In genomic region chr5:146877783-146878470, GRCh38 we compare ENCODE assay signal across 8 cellular contexts. TPM values are rescaled to one million over a fixed set of nuclear protein-coding genes. Genes with fewer than 3 reads are reported as not detected.
DNase-seq lines count a peak whose midpoint lies in the region; ATAC-seq and TF ChIP-seq lines count a peak whose summit lies in the region.

No MANE protein-coding gene starts in this region.

- H3K9me3 ChIP-seq in right atrium auricular region: no peaks in the 10 kb centered on the region

- H3K36me3 ChIP-seq in right atrium auricular region: no peaks in the 10 kb centered on the region

- H3K36me3 Mint-ChIP-seq in activated naive CD8-positive, alpha-beta T cell: no peaks in the 10 kb centered on the region
- no peaks in the 10 kb centered on the region for H3K36me3 Mint-ChIP-seq in progenitor cell of endocrine pancreas (ENCODE audit: insufficient read depth)

- H3K4me3 ChIP-seq in right atrium auricular region: peak overlapping the region; percentile 52 to 60

- peaks cover 21% of the 10 kb centered on the region for H3K27me3 Mint-ChIP-seq in activated naive CD8-positive, alpha-beta T cell
- H3K27me3 Mint-ChIP-seq in progenitor cell of endocrine pancreas: peaks cover 72% of the 10 kb centered on the region

- H3K27ac Mint-ChIP-seq in activated naive CD8-positive, alpha-beta T cell: no peak overlapping the region
- H3K27ac Mint-ChIP-seq in progenitor cell of endocrine pancreas: peak overlapping the region; percentile 85

- DNase-seq in DMS53 (lab: John Stamatoyannopoulos, UW): peak; percentile 71
- DNase-seq in DMS53 treated with DMSO at 0.1 percent for 48 hours (lab: John Stamatoyannopoulos, UW; ENCODE audit: unreplicated experiment): no peak
- peak; percentile 44 for DNase-seq in NCI-H1694 treated with DMSO at 0.1 percent for 48 hours (lab: John Stamatoyannopoulos, UW)
- DNase-seq in right atrium auricular region (ENCODE audit: low spot score): no peak
- DNase-seq in progenitor cell of endocrine pancreas (ENCODE audit: low spot score, unreplicated experiment): peak; percentile 30

- H3K27ac ChIP-seq in right atrium auricular region: peak overlapping the region; percentile 11 to 34

- H3K4me1 Mint-ChIP-seq in activated naive CD8-positive, alpha-beta T cell (ENCODE audit: low read depth): peaks cover 10% of the 10 kb centered on the region
- H3K4me1 Mint-ChIP-seq in progenitor cell of endocrine pancreas (ENCODE audit: low read depth): peaks cover 7% of the 10 kb centered on the region

- H3K4me1 ChIP-seq in right atrium auricular region: peaks cover 0 to 20% of the 10 kb centered on the region in 2 donors

- peak overlapping the region; percentile 87 for H3K4me3 Mint-ChIP-seq in activated naive CD8-positive, alpha-beta T cell
- peak overlapping the region; percentile 80 for H3K4me3 Mint-ChIP-seq in progenitor cell of endocrine pancreas (ENCODE audit: low read depth)

- H3K27me3 ChIP-seq in right atrium auricular region: no peaks in the 10 kb centered on the region

- H3K9me3 Mint-ChIP-seq in activated naive CD8-positive, alpha-beta T cell (ENCODE audit: low read depth): no peaks in the 10 kb centered on the region
- H3K9me3 Mint-ChIP-seq in progenitor cell of endocrine pancreas (ENCODE audit: low read depth): no peaks in the 10 kb centered on the region

- no peak for ATAC-seq in HG03378 (IDR thresholded peaks at IDR 0.05; ENCODE audit: unreplicated experiment)
- no peak for ATAC-seq in GM18861 (IDR thresholded peaks at IDR 0.05; ENCODE audit: unreplicated experiment)

- no peak for TF ChIP-seq CTCF in right atrium auricular region (IDR thresholded peaks at IDR 0.05)
- TF ChIP-seq CTCF in progenitor cell of endocrine pancreas (IDR thresholded peaks at IDR 0.05; ENCODE audit: unreplicated experiment): no peak

RNA-seq across cellular contexts. Expression of gene PPP2R2B, which starts 0.6 kb away (rescaled TPM):
- total RNA-seq in right atrium auricular region: 10 to 100 TPM in 1 of 2 donors, 1 to 10 TPM in 1; 1.6 to 12.4 TPM
- total RNA-seq in progenitor cell of endocrine pancreas: 1.8 and 3.5 TPM in 2 replicates

Comparison
In these comparisons a context has a peak if more than half of its experiments do, and no peak if none do; other contexts are left out.
1. DNase-seq: peak in DMS53 (single experiment), NCI-H1694 treated with DMSO at 0.1 percent for 48 hours (single experiment) and progenitor cell of endocrine pancreas (single experiment); none in DMS53 treated with DMSO at 0.1 percent for 48 hours (single experiment) and right atrium auricular region (single experiment).